ENCODE assay signal across 9 cellular contexts in genomic region chr10:50561816-50562215, GRCh38.
A peak's percentile ranks its signal among the peaks of the same experiment; 100 is the strongest.
DNase-seq lines count a peak whose midpoint lies in the region; ATAC-seq, FAIRE-seq and TF ChIP-seq lines count a peak whose summit lies in the region.
"Had no signal": no experiment of that assay in that cellular context is flagged by ENCODE, and none has a peak within 500 bp of the region (broad histone marks: within the 10 kb centered on the region; RNA-seq: fewer than 3 reads in every experiment).

No MANE protein-coding gene starts in this region.

- no peak overlapping the region for H3K56ac ChIP-seq in mesendoderm (ENCODE audit: low read length)

- H3K4ac ChIP-seq in mesendoderm (ENCODE audit: low read depth, low read length) = no peak overlapping the region

- H3K27ac ChIP-seq in small intestine (ENCODE audit: low read depth in 1 of 2, low read length in 1 of 2) (no peak overlapping the region), mesendoderm (ENCODE audit: low read depth, low read length) (no peak overlapping the region)

- H3K9me3 ChIP-seq in small intestine (ENCODE audit: control insufficient read depth, low read depth) = no peaks in the 10 kb centered on the region

- H3K4me2 ChIP-seq in mesendoderm (ENCODE audit: low read length) = no peak overlapping the region

- no peaks in the 10 kb centered on the region for H3K79me2 ChIP-seq in mesendoderm (ENCODE audit: control insufficient read depth, insufficient read depth, low read length)

- DNase-seq in NCI-H69 (lab: John Stamatoyannopoulos, UW) = peak; percentile 44
- peak; percentile 26 for DNase-seq in small intestine
- no peak for DNase-seq in activated naive CD4-positive, alpha-beta T cell treated with anti-CD3 and anti-CD28 coated beads, Interleukin-2, amount 50 U/mL, for 16 hours
- no peak for DNase-seq in mesendoderm
- DNase-seq in hippocampal formation (lab: John Stamatoyannopoulos, UW) = no peak
- DNase-seq: stimulated activated CD4-positive, alpha-beta T cell treated with anti-CD3 and anti-CD28 coated beads, Interleukin-4, amount 100 ng/mL, for 4 hours had no signal

- TF ChIP-seq CTCF in GM12874 (IDR thresholded peaks at IDR 0.05; ENCODE audit: insufficient read depth, low read depth, low read length) = peak; percentile 57; the same call in 1 of the 2 replicates

- no peak for FAIRE-seq in small intestine (lab: Jason Lieb, UNC)

- H4K8ac ChIP-seq in mesendoderm (ENCODE audit: low read depth, low read length) = no peak overlapping the region

- H3K23ac ChIP-seq in mesendoderm (ENCODE audit: low read length) = no peak overlapping the region

- ATAC-seq in esophagus mucosa (peak; percentile 65), GM18867 (IDR thresholded peaks at IDR 0.05; ENCODE audit: unreplicated experiment) (no peak)

- H3K18ac ChIP-seq in mesendoderm (ENCODE audit: low read length) = no peak overlapping the region

- H3K27me3 ChIP-seq in small intestine (ENCODE audit: control insufficient read depth in 2 of 2, insufficient read depth in 2 of 2, low read length in 2 of 2) = no peaks in the 10 kb centered on the region
- H3K27me3 ChIP-seq in mesendoderm (ENCODE audit: insufficient read depth, low read length, poor library complexity) = no peaks in the 10 kb centered on the region

- H3K36me3 ChIP-seq in small intestine (ENCODE audit: control insufficient read depth in 2 of 2, insufficient read depth in 2 of 2, low read length in 2 of 2) (peaks cover 0 to 3% of the 10 kb centered on the region in 2 donors), mesendoderm (ENCODE audit: control insufficient read depth, insufficient read depth, low read length) (no peaks in the 10 kb centered on the region)

- 52 to 74% (median 59%) methylated on average over 2 of the region's 2 CpGs for WGBS in small intestine, 3 donors
- no CpG with 5 or more reads among the region's 2 CpGs for WGBS in mesendoderm (ENCODE audit: extremely low coverage, insufficient coverage, low lambda C conversion rate)

- no peak overlapping the region for H2BK5ac ChIP-seq in mesendoderm (ENCODE audit: low read length)

- H2BK15ac ChIP-seq in mesendoderm (replicated peaks; ENCODE audit: low read depth) = no peak overlapping the region

- H3K4me1 ChIP-seq in small intestine (ENCODE audit: control insufficient read depth in 2 of 2, insufficient read depth in 1 of 2, low read depth in 1 of 2, low read length in 1 of 2) (peaks cover 0 to 6% of the 10 kb centered on the region in 2 donors), mesendoderm (ENCODE audit: control insufficient read depth, low read depth, low read length) (peaks cover 2% of the 10 kb centered on the region)

- H3K4me3 ChIP-seq in small intestine (ENCODE audit: low read depth in 1 of 2, low read length in 2 of 2) (no peak overlapping the region), mesendoderm (ENCODE audit: low read length) (no peak overlapping the region)

- no peak overlapping the region for H2AK5ac ChIP-seq in mesendoderm (ENCODE audit: low read length)

- peaks cover 1% of the 10 kb centered on the region for H3K79me1 ChIP-seq in mesendoderm (ENCODE audit: low read length)

- H2BK120ac ChIP-seq in mesendoderm (ENCODE audit: low read depth, low read length) = no peak overlapping the region

- no peak overlapping the region for H4K5ac ChIP-seq in mesendoderm (ENCODE audit: low read length)

- H3K9ac ChIP-seq in mesendoderm (ENCODE audit: low read length) = no peak overlapping the region

Comparison
In these comparisons a context has a peak if more than half of its experiments do, and no peak if none do; other contexts are left out.
1. DNase-seq: peak in NCI-H69 (single experiment) and small intestine (single experiment); none in activated naive CD4-positive, alpha-beta T cell treated with anti-CD3 and anti-CD28 coated beads, Interleukin-2, amount 50 U/mL, for 16 hours (single experiment), mesendoderm (single experiment) and hippocampal formation (0 of 2).